In the genomic region with DNA sequence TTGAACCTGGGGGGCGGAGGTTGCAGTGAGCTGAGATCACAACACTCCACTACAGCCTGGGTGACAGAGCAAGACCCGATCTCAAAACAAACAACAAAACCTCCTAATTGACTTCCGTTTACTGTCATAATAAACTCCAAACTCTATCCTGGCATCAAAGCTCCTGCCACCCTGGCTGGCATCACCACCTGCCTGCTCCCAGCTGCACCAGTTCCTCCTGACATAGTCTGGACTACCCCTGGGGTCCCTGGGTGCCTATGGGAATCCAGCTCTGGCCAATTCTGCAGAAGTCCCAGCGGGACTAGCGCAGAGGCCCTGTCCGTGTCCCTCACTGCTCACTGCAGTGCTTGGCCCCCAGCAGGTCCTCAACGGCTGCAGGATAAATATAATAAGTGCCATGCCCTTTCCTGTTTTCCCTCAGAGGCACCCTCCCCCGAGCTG, we compare ENCODE assay signal across 8 cellular contexts. TPM values are rescaled to one million over a fixed set of nuclear protein-coding genes. Genes with fewer than 3 reads are reported as not detected.
DNase-seq lines count a peak whose midpoint lies in the region; ATAC-seq and TF ChIP-seq lines count a peak whose summit lies in the region.

No MANE protein-coding gene starts in this region.

- H3K4me1 ChIP-seq in CD8-positive, alpha-beta memory T cell (ENCODE audit: insufficient read depth, low read length): peaks cover 14% of the 10 kb centered on the region
- H3K4me1 ChIP-seq in colonic mucosa: peaks cover 40% of the 10 kb centered on the region

- peak overlapping the region; percentile 85 to 94 (median 91) for H3K4me3 Mint-ChIP-seq in CD8-positive, alpha-beta memory T cell
- H3K4me3 Mint-ChIP-seq in neural crest cell: peak overlapping the region; percentile 93

- H3K36me3 Mint-ChIP-seq in CD8-positive, alpha-beta memory T cell: peaks cover 0 to 25% (median 1%) of the 10 kb centered on the region in 3 donors
- peaks cover 3% of the 10 kb centered on the region for H3K36me3 Mint-ChIP-seq in neural crest cell (ENCODE audit: low read depth)

- CTCF ChIA-PET in CD8-positive, alpha-beta memory T cell (lab: Charles Lee): interaction anchor here (1.0 to 2.5 kb wide), 6 partner anchors 22 to 108 kb away, joined by 3 to 17 read pairs (median 4); a partner anchor contains a TSS

- TF ChIP-seq CTCF in colonic mucosa (IDR thresholded peaks at IDR 0.05) (no peak), neural crest cell (conservative IDR thresholded peaks at IDR 0.05) (no peak)

- no peak for ATAC-seq in HG02571 (IDR thresholded peaks at IDR 0.05; ENCODE audit: unreplicated experiment)

- H3K27me3 ChIP-seq in CD8-positive, alpha-beta memory T cell (ENCODE audit: insufficient read depth, low read length, poor library complexity, severe bottlenecking): no peaks in the 10 kb centered on the region
- no peaks in the 10 kb centered on the region for H3K27me3 ChIP-seq in colonic mucosa

- intact Hi-C loops in colonic mucosa (cut with DNase I): no loop called here

- H3K36me3 ChIP-seq in CD8-positive, alpha-beta memory T cell (ENCODE audit: insufficient read depth, low read length): no peaks in the 10 kb centered on the region
- H3K36me3 ChIP-seq in colonic mucosa: no peaks in the 10 kb centered on the region

- DNase-seq in CD8-positive, alpha-beta memory T cell: no peak
- DNase-seq in Jurkat, Clone E6-1 (ENCODE audit: low read depth, low spot score): no peak
- DNase-seq in colonic mucosa: no peak
- DNase-seq in neural crest cell (ENCODE audit: low read depth, low spot score): no peak
- no peak for DNase-seq in NCI-H128 (lab: John Stamatoyannopoulos, UW; ENCODE audit: unreplicated experiment)
- DNase-seq in SIG-M5 (lab: John Stamatoyannopoulos, UW): no peak
- no peak for DNase-seq in G401 (ENCODE audit: low spot score)

- in situ Hi-C loops in G401 (cut with HindIII; ENCODE audit: low sequenced_read_pairs): no loop called here

- H3K27me3 Mint-ChIP-seq in CD8-positive, alpha-beta memory T cell: no peaks in the 10 kb centered on the region
- H3K27me3 Mint-ChIP-seq in neural crest cell (ENCODE audit: low read depth): no peaks in the 10 kb centered on the region

- H3K4me1 Mint-ChIP-seq in CD8-positive, alpha-beta memory T cell: peaks cover 14 to 27% (median 16%) of the 10 kb centered on the region in 3 donors
- H3K4me1 Mint-ChIP-seq in neural crest cell: peaks cover 18% of the 10 kb centered on the region

- no peaks in the 10 kb centered on the region for H3K9me3 ChIP-seq in CD8-positive, alpha-beta memory T cell (ENCODE audit: low read length)
- no peaks in the 10 kb centered on the region for H3K9me3 ChIP-seq in colonic mucosa

- H3K4me3 ChIP-seq in CD8-positive, alpha-beta memory T cell (ENCODE audit: low read length): peak overlapping the region; percentile 67
- H3K4me3 ChIP-seq in Jurkat, Clone E6-1 (ENCODE audit: low read length): peak overlapping the region; percentile 86
- peak overlapping the region; percentile 97 for H3K4me3 ChIP-seq in colonic mucosa

- peak overlapping the region; percentile 60 to 82 for H3K9ac ChIP-seq in colonic mucosa (ENCODE audit: low read depth in 2 of 2, low read length in 2 of 2)

- no peaks in the 10 kb centered on the region for H3K9me3 Mint-ChIP-seq in CD8-positive, alpha-beta memory T cell
- no peaks in the 10 kb centered on the region for H3K9me3 Mint-ChIP-seq in neural crest cell

- peak overlapping the region; percentile 43 for H3K27ac ChIP-seq in CD8-positive, alpha-beta memory T cell (ENCODE audit: low read depth, low read length)
- H3K27ac ChIP-seq in colonic mucosa: peak overlapping the region; percentile 77

- POLR2A ChIA-PET in CD8-positive, alpha-beta memory T cell (lab: Charles Lee): interaction anchor here (0.7 to 2.1 kb wide), 2 partner anchors 11 to 30 kb away, joined by 3 to 6 read pairs; no protein-coding TSS in a partner anchor

- H3K27ac Mint-ChIP-seq in CD8-positive, alpha-beta memory T cell: peak overlapping the region in 7 of 8 donors; percentile 32 to 92 (median 70)
- no peak overlapping the region for H3K27ac Mint-ChIP-seq in neural crest cell (ENCODE audit: unreplicated experiment)

RNA-seq across cellular contexts. Expression of a gene that starts 0.7 kb away (rescaled TPM):
- total RNA-seq in CD8-positive, alpha-beta memory T cell: 10 to 100 TPM; 28.7 to 29.5 TPM
- 16.3 TPM for polyA plus RNA-seq in CD8-positive, alpha-beta memory T cell
- 58.4 TPM for polyA plus RNA-seq in Jurkat, Clone E6-1 (2012; ENCODE audit: insufficient read depth, insufficient read length)
- total RNA-seq in colonic mucosa: 10 to 100 TPM; 30.1 to 96.8 TPM
- total RNA-seq in neural crest cell: 50.7 and 51.9 TPM in 2 replicates
- 25.2 and 36.6 TPM in 2 replicates for total RNA-seq in G401 (2014; rRNA removed; shearing (Covaris generic))

RNA-seq across cellular contexts. Expression of a gene that starts 0.9 kb away (rescaled TPM):
- 10 to 100 TPM; 79.3 to 86.3 TPM for total RNA-seq in CD8-positive, alpha-beta memory T cell
- 46.4 TPM for polyA plus RNA-seq in CD8-positive, alpha-beta memory T cell
- 86.9 TPM for polyA plus RNA-seq in Jurkat, Clone E6-1 (2012; ENCODE audit: insufficient read depth, insufficient read length)
- total RNA-seq in colonic mucosa: 100 to 1,000 TPM in 1 of 2 donors, 10 to 100 TPM in 1; 75.3 to 143 TPM
- 175 and 180 TPM in 2 replicates for total RNA-seq in neural crest cell
- 23.3 and 36.4 TPM in 2 replicates for total RNA-seq in G401 (2014; rRNA removed; shearing (Covaris generic))

RNA-seq across cellular contexts. Expression of a gene that starts 20.2 kb away (rescaled TPM):
- 1 to 10 TPM; 3.0 to 4.1 TPM for total RNA-seq in CD8-positive, alpha-beta memory T cell
- polyA plus RNA-seq in CD8-positive, alpha-beta memory T cell: 0.51 TPM
- 31.7 TPM for polyA plus RNA-seq in Jurkat, Clone E6-1 (2012; ENCODE audit: insufficient read depth, insufficient read length)
- total RNA-seq in colonic mucosa (10 to 100 TPM; 64.0 to 77.9 TPM), neural crest cell (7.6 and 8.1 TPM in 2 replicates)
- 20.5 and 28.9 TPM in 2 replicates for total RNA-seq in G401 (2014; rRNA removed; shearing (Covaris generic))

RNA-seq across cellular contexts. Expression of a gene that starts 27.3 kb away (rescaled TPM):
- total RNA-seq in CD8-positive, alpha-beta memory T cell: 10 to 100 TPM in 1 of 2 experiments, 1 to 10 TPM in 1; 9.4 to 12.5 TPM
- not detected for polyA plus RNA-seq in CD8-positive, alpha-beta memory T cell
- not detected for polyA plus RNA-seq in Jurkat, Clone E6-1 (2012; ENCODE audit: insufficient read depth, insufficient read length)
- total RNA-seq in colonic mucosa (1 to 10 TPM; 3.5 to 3.8 TPM), neural crest cell (0.82 and 1.3 TPM in 2 replicates)
- total RNA-seq in G401 (2014; rRNA removed; shearing (Covaris generic)): not detected in 2 replicates

RNA-seq across cellular contexts. Expression of a gene that starts 37.3 kb away (rescaled TPM):
- total RNA-seq in CD8-positive, alpha-beta memory T cell: 10 to 100 TPM; 91.8 to 96.6 TPM
- 11.3 TPM for polyA plus RNA-seq in CD8-positive, alpha-beta memory T cell
- 44.6 TPM for polyA plus RNA-seq in Jurkat, Clone E6-1 (2012; ENCODE audit: insufficient read depth, insufficient read length)
- total RNA-seq in colonic mucosa: 10 to 100 TPM; 45.4 to 64.3 TPM
- total RNA-seq in neural crest cell: 55.7 and 62.5 TPM in 2 replicates
- 58.0 and 72.1 TPM in 2 replicates for total RNA-seq in G401 (2014; rRNA removed; shearing (Covaris generic))
